Comparison of ENCODE assay signal across 18 cellular contexts in genomic region chr1:3270403-3271245, GRCh38.
DNase-seq lines count a peak whose midpoint lies in the region; ATAC-seq and TF ChIP-seq lines count a peak whose summit lies in the region.
"Had no signal": no experiment of that assay in that cellular context is flagged by ENCODE, and none has a peak within 500 bp of the region (broad histone marks: within the 10 kb centered on the region; RNA-seq: fewer than 3 reads in every experiment).

No MANE protein-coding gene starts in this region.

- intact Hi-C loops in activated naive CD4-positive, alpha-beta T cell treated with anti-CD3 and anti-CD28 coated beads for 36 hours (cut with micrococcal nuclease) = no loop called here
- intact Hi-C loops in ascending aorta (cut with DNase I) = no loop called here
- intact Hi-C loops in left ventricle myocardium superior (cut with micrococcal nuclease) = no loop called here
- intact Hi-C loops in activated T-helper 2 cell treated with anti-CD3 and anti-CD28 coated beads, Interferon-gamma antibody, Interleukin-2, Interleukin-4, amounts not matched to agents 10 μg/mL and 5 μg/mL and 100 μg/mL, durations not matched to agents 14 hours and 24 hours and 36 hours (cut with micrococcal nuclease) = no loop called here

- H3K27me3 ChIP-seq in ascending aorta = no peaks in the 10 kb centered on the region
- H3K27me3 ChIP-seq: BE2C had no signal

- ATAC-seq in left ventricle myocardium superior = peak; percentile 38
- peak; percentile 20 for ATAC-seq in stimulated activated effector memory CD8-positive, alpha-beta T cell treated with anti-CD3 and anti-CD28 coated beads, Interleukin-12 subunit alpha, Interleukin-12 subunit beta, amount 100 ng/mL, for 72 hours
- ATAC-seq: CD8-positive, alpha-beta T cell; PC-3 had no signal

- H3K36me3 ChIP-seq in ascending aorta = no peaks in the 10 kb centered on the region
- H3K36me3 ChIP-seq: BE2C had no signal

- no peak overlapping the region for H3K4me3 Mint-ChIP-seq in activated naive CD4-positive, alpha-beta T cell treated with anti-CD3 and anti-CD28 coated beads, Interleukin-2, amount 10 ng/mL, durations not matched to agents 7 days and 5 days
- H3K4me3 Mint-ChIP-seq in activated naive CD4-positive, alpha-beta T cell treated with anti-CD3 and anti-CD28 coated beads for 36 hours = no peak overlapping the region
- H3K4me3 Mint-ChIP-seq in stimulated activated effector memory CD8-positive, alpha-beta T cell treated with anti-CD3 and anti-CD28 coated beads, Interleukin-12 subunit alpha, Interleukin-12 subunit beta, amount 100 ng/mL, for 72 hours = no peak overlapping the region
- H3K4me3 Mint-ChIP-seq in activated T-helper 2 cell treated with anti-CD3 and anti-CD28 coated beads, Interferon-gamma antibody, Interleukin-2, Interleukin-4, amounts not matched to agents 10 μg/mL and 5 μg/mL and 100 μg/mL, durations not matched to agents 14 hours and 24 hours and 36 hours (ENCODE audit: low read depth) = no peak overlapping the region
- H3K4me3 Mint-ChIP-seq: CD8-positive, alpha-beta T cell had no signal

- H3K27ac ChIP-seq in ascending aorta = peak overlapping the region; percentile 45 to 63
- H3K27ac ChIP-seq: GM23248, KMS-11 had no signal

- DNase-seq in activated naive CD4-positive, alpha-beta T cell treated with anti-CD3 and anti-CD28 coated beads, Interleukin-2, amount 10 ng/mL, durations not matched to agents 7 days and 5 days = no peak
- DNase-seq in activated naive CD4-positive, alpha-beta T cell treated with anti-CD3 and anti-CD28 coated beads for 36 hours = no peak
- DNase-seq in ascending aorta (ENCODE audit: low spot score in 2 of 2) (no peak), left ventricle myocardium superior (peak; percentile 33), islet precursor cell (no peak), T-helper 1 cell (no peak)
- no peak for DNase-seq in stimulated activated effector memory CD8-positive, alpha-beta T cell treated with anti-CD3 and anti-CD28 coated beads, Interleukin-12 subunit alpha, Interleukin-12 subunit beta, amount 100 ng/mL, for 72 hours (ENCODE audit: low spot score in 2 of 2)
- no peak for DNase-seq in activated T-helper 2 cell treated with anti-CD3 and anti-CD28 coated beads, Interferon-gamma antibody, Interleukin-2, Interleukin-4, amounts not matched to agents 10 μg/mL and 5 μg/mL and 100 μg/mL, durations not matched to agents 14 hours and 24 hours and 36 hours (ENCODE audit: low spot score)
- DNase-seq: 8988T; BE2C; CD8-positive, alpha-beta T cell; DMS79; GM23248; NCI-H1436; NCI-H2029 treated with DMSO at 0.1 percent for 48 hours; NCI-H748 treated with DMSO at 0.1 percent for 48 hours; PC-3 had no signal

- CTCF ChIA-PET in activated naive CD4-positive, alpha-beta T cell treated with anti-CD3 and anti-CD28 coated beads, Interleukin-2, amount 10 ng/mL, durations not matched to agents 7 days and 5 days (lab: Charles Lee) = no interaction called here
- CTCF ChIA-PET in activated naive CD4-positive, alpha-beta T cell treated with anti-CD3 and anti-CD28 coated beads for 36 hours (lab: Charles Lee) = no interaction called here

- no peaks in the 10 kb centered on the region for H3K36me3 Mint-ChIP-seq in activated naive CD4-positive, alpha-beta T cell treated with anti-CD3 and anti-CD28 coated beads, Interleukin-2, amount 10 ng/mL, durations not matched to agents 7 days and 5 days
- H3K36me3 Mint-ChIP-seq in activated naive CD4-positive, alpha-beta T cell treated with anti-CD3 and anti-CD28 coated beads for 36 hours (ENCODE audit: low read depth) = no peaks in the 10 kb centered on the region
- no peaks in the 10 kb centered on the region for H3K36me3 Mint-ChIP-seq in stimulated activated effector memory CD8-positive, alpha-beta T cell treated with anti-CD3 and anti-CD28 coated beads, Interleukin-12 subunit alpha, Interleukin-12 subunit beta, amount 100 ng/mL, for 72 hours
- no peaks in the 10 kb centered on the region for H3K36me3 Mint-ChIP-seq in activated T-helper 2 cell treated with anti-CD3 and anti-CD28 coated beads, Interferon-gamma antibody, Interleukin-2, Interleukin-4, amounts not matched to agents 10 μg/mL and 5 μg/mL and 100 μg/mL, durations not matched to agents 14 hours and 24 hours and 36 hours (ENCODE audit: low read depth)
- H3K36me3 Mint-ChIP-seq: CD8-positive, alpha-beta T cell had no signal

- H3K9me3 ChIP-seq in ascending aorta = no peaks in the 10 kb centered on the region
- H3K9me3 ChIP-seq: BE2C had no signal

- peak overlapping the region; percentile 12 for H3K27ac Mint-ChIP-seq in activated naive CD4-positive, alpha-beta T cell treated with anti-CD3 and anti-CD28 coated beads, Interleukin-2, amount 10 ng/mL, durations not matched to agents 7 days and 5 days
- no peak overlapping the region for H3K27ac Mint-ChIP-seq in activated naive CD4-positive, alpha-beta T cell treated with anti-CD3 and anti-CD28 coated beads for 36 hours
- no peak overlapping the region for H3K27ac Mint-ChIP-seq in stimulated activated effector memory CD8-positive, alpha-beta T cell treated with anti-CD3 and anti-CD28 coated beads, Interleukin-12 subunit alpha, Interleukin-12 subunit beta, amount 100 ng/mL, for 72 hours
- H3K27ac Mint-ChIP-seq in activated T-helper 2 cell treated with anti-CD3 and anti-CD28 coated beads, Interferon-gamma antibody, Interleukin-2, Interleukin-4, amounts not matched to agents 10 μg/mL and 5 μg/mL and 100 μg/mL, durations not matched to agents 14 hours and 24 hours and 36 hours = no peak overlapping the region
- H3K27ac Mint-ChIP-seq: CD8-positive, alpha-beta T cell had no signal

- H3K9me3 Mint-ChIP-seq in activated naive CD4-positive, alpha-beta T cell treated with anti-CD3 and anti-CD28 coated beads, Interleukin-2, amount 10 ng/mL, durations not matched to agents 7 days and 5 days = no peaks in the 10 kb centered on the region
- H3K9me3 Mint-ChIP-seq in activated naive CD4-positive, alpha-beta T cell treated with anti-CD3 and anti-CD28 coated beads for 36 hours = no peaks in the 10 kb centered on the region
- no peaks in the 10 kb centered on the region for H3K9me3 Mint-ChIP-seq in stimulated activated effector memory CD8-positive, alpha-beta T cell treated with anti-CD3 and anti-CD28 coated beads, Interleukin-12 subunit alpha, Interleukin-12 subunit beta, amount 100 ng/mL, for 72 hours
- H3K9me3 Mint-ChIP-seq in activated T-helper 2 cell treated with anti-CD3 and anti-CD28 coated beads, Interferon-gamma antibody, Interleukin-2, Interleukin-4, amounts not matched to agents 10 μg/mL and 5 μg/mL and 100 μg/mL, durations not matched to agents 14 hours and 24 hours and 36 hours = no peaks in the 10 kb centered on the region
- H3K9me3 Mint-ChIP-seq: CD8-positive, alpha-beta T cell had no signal

- H3K4me1 ChIP-seq in ascending aorta = peaks cover 7 to 18% of the 10 kb centered on the region in 2 donors
- H3K4me1 ChIP-seq: BE2C had no signal

- H3K27me3 Mint-ChIP-seq in activated naive CD4-positive, alpha-beta T cell treated with anti-CD3 and anti-CD28 coated beads, Interleukin-2, amount 10 ng/mL, durations not matched to agents 7 days and 5 days = no peaks in the 10 kb centered on the region
- H3K27me3 Mint-ChIP-seq in activated naive CD4-positive, alpha-beta T cell treated with anti-CD3 and anti-CD28 coated beads for 36 hours (ENCODE audit: low read depth) = no peaks in the 10 kb centered on the region
- H3K27me3 Mint-ChIP-seq in activated T-helper 2 cell treated with anti-CD3 and anti-CD28 coated beads, Interferon-gamma antibody, Interleukin-2, Interleukin-4, amounts not matched to agents 10 μg/mL and 5 μg/mL and 100 μg/mL, durations not matched to agents 14 hours and 24 hours and 36 hours (ENCODE audit: low read depth) = no peaks in the 10 kb centered on the region

- H3K4me1 Mint-ChIP-seq in activated naive CD4-positive, alpha-beta T cell treated with anti-CD3 and anti-CD28 coated beads, Interleukin-2, amount 10 ng/mL, durations not matched to agents 7 days and 5 days = no peaks in the 10 kb centered on the region
- no peaks in the 10 kb centered on the region for H3K4me1 Mint-ChIP-seq in activated naive CD4-positive, alpha-beta T cell treated with anti-CD3 and anti-CD28 coated beads for 36 hours (ENCODE audit: low read depth)
- H3K4me1 Mint-ChIP-seq in stimulated activated effector memory CD8-positive, alpha-beta T cell treated with anti-CD3 and anti-CD28 coated beads, Interleukin-12 subunit alpha, Interleukin-12 subunit beta, amount 100 ng/mL, for 72 hours = no peaks in the 10 kb centered on the region
- H3K4me1 Mint-ChIP-seq in activated T-helper 2 cell treated with anti-CD3 and anti-CD28 coated beads, Interferon-gamma antibody, Interleukin-2, Interleukin-4, amounts not matched to agents 10 μg/mL and 5 μg/mL and 100 μg/mL, durations not matched to agents 14 hours and 24 hours and 36 hours (ENCODE audit: low read depth) = no peaks in the 10 kb centered on the region

- TF ChIP-seq CTCF in ascending aorta (IDR thresholded peaks at IDR 0.05) = no peak

- H3K4me3 ChIP-seq in ascending aorta = no peak overlapping the region
- H3K4me3 ChIP-seq: GM23248 had no signal
